ENCODE assay signal across 28 cellular contexts in genomic region chr13:112808377-112809140, GRCh38.
"Had no signal": no experiment of that assay in that cellular context is flagged by ENCODE, and none has a peak within 500 bp of the region (broad histone marks: within the 10 kb centered on the region; RNA-seq: fewer than 3 reads in every experiment).

No MANE protein-coding gene starts in this region.

- H3K27ac ChIP-seq: brain microvascular endothelial cell, neutrophil, ovary, suprapubic skin, tibial artery, VCaP had no signal

- H3K27ac Mint-ChIP-seq: activated CD4-positive, alpha-beta memory T cell treated with anti-CD3 and anti-CD28 coated beads for 36 hours; activated CD4-positive, alpha-beta T cell treated with anti-CD3 and anti-CD28 coated beads, Interleukin-2, amount 10 ng/mL, durations not matched to agents 24 days and 14 days; activated T-helper 17 cell treated with anti-CD3 and anti-CD28 coated beads, Interleukin-2, amount 50 U/mL, for 72 hours; memory B cell; natural killer cell; progenitor cell of endocrine pancreas had no signal

- H3K27me3 ChIP-seq: brain microvascular endothelial cell, neutrophil, ovary, suprapubic skin, tibial artery had no signal

- DNase-seq: activated CD4-positive, alpha-beta memory T cell treated with anti-CD3 and anti-CD28 coated beads for 36 hours; activated CD4-positive, alpha-beta T cell treated with anti-CD3 and anti-CD28 coated beads, Interleukin-2, amount 10 ng/mL, durations not matched to agents 24 days and 14 days; activated gamma-delta T cell treated with Interleukin-2 at 50 U/mL for 16 hours; activated naive CD4-positive, alpha-beta T cell treated with anti-CD3 and anti-CD28 coated beads, Interleukin-2, amount 50 U/mL, for 16 hours; activated T-cell treated with anti-CD3 and anti-CD28 coated beads, Interleukin-2, amount 50 U/mL, for 4 hours; amniotic stem cell; brain microvascular endothelial cell; caudate nucleus; foreskin fibroblast; head of caudate nucleus; hippocampal formation; kidney; natural killer cell; ovary; stimulated activated CD4-positive, alpha-beta T cell treated with anti-CD3 and anti-CD28 coated beads, Interleukin-15, amount 100 ng/mL, for 24 hours; stimulated activated CD4-positive, alpha-beta T cell treated with anti-CD3 and anti-CD28 coated beads, Interleukin-2, amount 100 ng/mL, for 24 hours; stimulated activated naive CD4-positive, alpha-beta T cell; T-helper 1 cell; T-helper 9 cell had no signal

- H3K9me3 Mint-ChIP-seq: activated CD4-positive, alpha-beta T cell treated with anti-CD3 and anti-CD28 coated beads, Interleukin-2, amount 10 ng/mL, durations not matched to agents 24 days and 14 days; activated T-cell treated with anti-CD3 and anti-CD28 coated beads, Interleukin-2, amount 50 U/mL, for 4 hours; activated T-helper 17 cell treated with anti-CD3 and anti-CD28 coated beads, Interleukin-2, amount 50 U/mL, for 72 hours; memory B cell; natural killer cell had no signal

- H3K4me1 ChIP-seq: suprapubic skin, tibial artery had no signal

- H3K9me3 ChIP-seq: neutrophil, ovary, suprapubic skin, tibial artery had no signal

- H3K4me3 Mint-ChIP-seq: activated CD4-positive, alpha-beta memory T cell treated with anti-CD3 and anti-CD28 coated beads for 36 hours; activated CD4-positive, alpha-beta T cell treated with anti-CD3 and anti-CD28 coated beads, Interleukin-2, amount 10 ng/mL, durations not matched to agents 24 days and 14 days; activated T-cell treated with anti-CD3 and anti-CD28 coated beads, Interleukin-2, amount 50 U/mL, for 4 hours; activated T-helper 17 cell treated with anti-CD3 and anti-CD28 coated beads, Interleukin-2, amount 50 U/mL, for 72 hours; memory B cell; natural killer cell had no signal

- H3K4me1 Mint-ChIP-seq: activated CD4-positive, alpha-beta T cell treated with anti-CD3 and anti-CD28 coated beads, Interleukin-2, amount 10 ng/mL, durations not matched to agents 24 days and 14 days; activated T-helper 17 cell treated with anti-CD3 and anti-CD28 coated beads, Interleukin-2, amount 50 U/mL, for 72 hours; natural killer cell had no signal

- H3K36me3 Mint-ChIP-seq: natural killer cell had no signal

- H3K36me3 ChIP-seq: brain microvascular endothelial cell, ovary had no signal

- ATAC-seq: activated CD4-positive, CD25-positive, alpha-beta regulatory T cell treated with anti-CD3 and anti-CD28 coated beads, Interleukin-2, amount 50 U/mL, for 24 hours; activated T-cell treated with anti-CD3 and anti-CD28 coated beads, Interleukin-2, amount 50 U/mL, for 4 hours; activated T-helper 17 cell treated with anti-CD3 and anti-CD28 coated beads, Interleukin-2, amount 50 U/mL, for 72 hours; esophagus mucosa; natural killer cell had no signal

- H3K27me3 Mint-ChIP-seq: activated CD4-positive, alpha-beta memory T cell treated with anti-CD3 and anti-CD28 coated beads for 36 hours; activated CD4-positive, alpha-beta T cell treated with anti-CD3 and anti-CD28 coated beads, Interleukin-2, amount 10 ng/mL, durations not matched to agents 24 days and 14 days; activated T-helper 17 cell treated with anti-CD3 and anti-CD28 coated beads, Interleukin-2, amount 50 U/mL, for 72 hours; memory B cell; progenitor cell of endocrine pancreas had no signal

- H3K4me3 ChIP-seq: ovary, suprapubic skin, tibial artery had no signal
